Comparison of ENCODE assay signal across 27 cellular contexts in genomic region chr12:64445490-64445889, GRCh38. TPM values are rescaled to one million over a fixed set of nuclear protein-coding genes. Genes with fewer than 3 reads are reported as not detected.
DNase-seq lines count a peak whose midpoint lies in the region; ATAC-seq and TF ChIP-seq lines count a peak whose summit lies in the region.
"Had no signal": no experiment of that assay in that cellular context is flagged by ENCODE, and none has a peak within 500 bp of the region (broad histone marks: within the 10 kb centered on the region; RNA-seq: fewer than 3 reads in every experiment).

No MANE protein-coding gene starts in this region.

- H3K9me3 ChIP-seq in SK-N-MC (ENCODE audit: low read depth, low read length) = no peaks in the 10 kb centered on the region
- no peaks in the 10 kb centered on the region for H3K9me3 ChIP-seq in ovary

- 86 to 93% (median 90%) methylated on average over 2 of the region's 2 CpGs for WGBS in ovary, 3 donors

- H3K9ac ChIP-seq in SK-N-MC (ENCODE audit: insufficient read length) = no peak overlapping the region

- 0 out of 2 replicates have a peak overlapping the region, but pooled peaks have one; percentile 5 for H3K27ac ChIP-seq in SK-N-MC
- H3K27ac ChIP-seq in ovary = no peak overlapping the region

- no peaks in the 10 kb centered on the region for H3K27me3 ChIP-seq in ovary

- no peak overlapping the region for H3K4me3 ChIP-seq in SK-N-MC
- no peak overlapping the region for H3K4me3 ChIP-seq in ovary
- H3K4me3 ChIP-seq: GM23338 had no signal

- no peak for ATAC-seq in activated naive CD8-positive, alpha-beta T cell treated with anti-CD3 and anti-CD28 coated beads, Interleukin-2, amount 50 U/mL, for 24 hours
- peak; percentile 60 for ATAC-seq in stimulated activated effector memory CD8-positive, alpha-beta T cell treated with anti-CD3 and anti-CD28 coated beads, Interleukin-12 subunit alpha, Interleukin-12 subunit beta, amount 100 ng/mL, for 72 hours
- ATAC-seq: GM23338 had no signal

- peak overlapping the region; percentile 67 for H3K27ac Mint-ChIP-seq in activated T-cell treated with anti-CD3 and anti-CD28 coated beads, Interleukin-2, amount 50 U/mL, for 24 hours
- peak overlapping the region; percentile 76 for H3K27ac Mint-ChIP-seq in activated naive CD8-positive, alpha-beta T cell
- no peak overlapping the region for H3K27ac Mint-ChIP-seq in activated naive CD8-positive, alpha-beta T cell treated with anti-CD3 and anti-CD28 coated beads, Interleukin-2, amount 50 U/mL, for 24 hours
- no peak overlapping the region for H3K27ac Mint-ChIP-seq in stimulated activated effector memory CD8-positive, alpha-beta T cell treated with anti-CD3 and anti-CD28 coated beads, Interleukin-12 subunit alpha, Interleukin-12 subunit beta, amount 100 ng/mL, for 72 hours
- H3K27ac Mint-ChIP-seq: GM23338 had no signal

- H3K4me3 Mint-ChIP-seq in activated T-cell treated with anti-CD3 and anti-CD28 coated beads, Interleukin-2, amount 50 U/mL, for 24 hours = no peak overlapping the region
- H3K4me3 Mint-ChIP-seq in activated naive CD8-positive, alpha-beta T cell = no peak overlapping the region
- H3K4me3 Mint-ChIP-seq in activated naive CD8-positive, alpha-beta T cell treated with anti-CD3 and anti-CD28 coated beads, Interleukin-2, amount 50 U/mL, for 24 hours = no peak overlapping the region
- H3K4me3 Mint-ChIP-seq in stimulated activated effector memory CD8-positive, alpha-beta T cell treated with anti-CD3 and anti-CD28 coated beads, Interleukin-12 subunit alpha, Interleukin-12 subunit beta, amount 100 ng/mL, for 72 hours = no peak overlapping the region
- H3K4me3 Mint-ChIP-seq: CD8-positive, alpha-beta memory T cell; GM23338; H9 had no signal

- peaks cover 32% of the 10 kb centered on the region for H3K4me1 Mint-ChIP-seq in activated T-cell treated with anti-CD3 and anti-CD28 coated beads, Interleukin-2, amount 50 U/mL, for 24 hours (ENCODE audit: low read depth)
- H3K4me1 Mint-ChIP-seq in activated naive CD8-positive, alpha-beta T cell (ENCODE audit: low read depth) = peaks cover 24% of the 10 kb centered on the region
- H3K4me1 Mint-ChIP-seq in activated naive CD8-positive, alpha-beta T cell treated with anti-CD3 and anti-CD28 coated beads, Interleukin-2, amount 50 U/mL, for 24 hours = peaks cover 15% of the 10 kb centered on the region
- peaks cover 5% of the 10 kb centered on the region for H3K4me1 Mint-ChIP-seq in stimulated activated effector memory CD8-positive, alpha-beta T cell treated with anti-CD3 and anti-CD28 coated beads, Interleukin-12 subunit alpha, Interleukin-12 subunit beta, amount 100 ng/mL, for 72 hours

- H3K36me3 ChIP-seq in SK-N-MC (ENCODE audit: insufficient read depth, low read length) = peaks cover 89% of the 10 kb centered on the region
- no peaks in the 10 kb centered on the region for H3K36me3 ChIP-seq in ovary

- no peaks in the 10 kb centered on the region for H3K4me1 ChIP-seq in ovary (ENCODE audit: insufficient read depth)

- no peaks in the 10 kb centered on the region for H3K9me3 Mint-ChIP-seq in activated T-cell treated with anti-CD3 and anti-CD28 coated beads, Interleukin-2, amount 50 U/mL, for 24 hours
- H3K9me3 Mint-ChIP-seq in activated naive CD8-positive, alpha-beta T cell (ENCODE audit: low read depth) = no peaks in the 10 kb centered on the region
- no peaks in the 10 kb centered on the region for H3K9me3 Mint-ChIP-seq in activated naive CD8-positive, alpha-beta T cell treated with anti-CD3 and anti-CD28 coated beads, Interleukin-2, amount 50 U/mL, for 24 hours
- H3K9me3 Mint-ChIP-seq in stimulated activated effector memory CD8-positive, alpha-beta T cell treated with anti-CD3 and anti-CD28 coated beads, Interleukin-12 subunit alpha, Interleukin-12 subunit beta, amount 100 ng/mL, for 72 hours = no peaks in the 10 kb centered on the region
- H3K9me3 Mint-ChIP-seq: CD8-positive, alpha-beta memory T cell; GM23338; H9 had no signal

- intact Hi-C loops in ovary (cut with DNase I) = no loop called here

- DNase-seq in activated T-cell treated with anti-CD3 and anti-CD28 coated beads, Interleukin-2, amount 50 U/mL, for 24 hours = no peak
- DNase-seq in activated T-cell treated with anti-CD3 and anti-CD28 coated beads, Interleukin-2, amount 50 U/mL, for 1 hour = no peak
- no peak for DNase-seq in activated naive CD8-positive, alpha-beta T cell treated with anti-CD3 and anti-CD28 coated beads, Interleukin-2, amount 50 U/mL, for 24 hours
- DNase-seq in SK-N-MC (ENCODE audit: low read depth, low spot score) = no peak
- no peak for DNase-seq in stimulated activated effector memory CD8-positive, alpha-beta T cell treated with anti-CD3 and anti-CD28 coated beads, Interleukin-12 subunit alpha, Interleukin-12 subunit beta, amount 100 ng/mL, for 72 hours (ENCODE audit: low spot score in 2 of 2)
- no peak for DNase-seq in ovary
- DNase-seq: C1 segment of cervical spinal cord; CD8-positive, alpha-beta memory T cell; DMS 273 treated with DMSO at 0.1 percent for 48 hours; DMS79 treated with DMSO at 0.1 percent for 48 hours; GF-D8; H9; Karpas-422; NCI-H1092; NCI-H1417 treated with DMSO at 0.1 percent for 48 hours; NCI-H1694 treated with DMSO at 0.1 percent for 48 hours; NCI-H2081; NCI-H2171; NCI-H226; NCI-H510A; NCI-H69; Right ventricle myocardium superior; RPMI8226 had no signal

- no peaks in the 10 kb centered on the region for H3K27me3 Mint-ChIP-seq in activated T-cell treated with anti-CD3 and anti-CD28 coated beads, Interleukin-2, amount 50 U/mL, for 24 hours
- H3K27me3 Mint-ChIP-seq in activated naive CD8-positive, alpha-beta T cell = no peaks in the 10 kb centered on the region
- no peaks in the 10 kb centered on the region for H3K27me3 Mint-ChIP-seq in activated naive CD8-positive, alpha-beta T cell treated with anti-CD3 and anti-CD28 coated beads, Interleukin-2, amount 50 U/mL, for 24 hours
- H3K27me3 Mint-ChIP-seq: CD8-positive, alpha-beta memory T cell had no signal

- no peak for TF ChIP-seq POLR2A in ovary (IDR thresholded peaks at IDR 0.05)

- TF ChIP-seq CTCF in ovary (IDR thresholded peaks at IDR 0.05) = no peak

- no peak for TF ChIP-seq EP300 in ovary (IDR thresholded peaks at IDR 0.05)

- peaks cover 87% of the 10 kb centered on the region for H3K36me3 Mint-ChIP-seq in activated T-cell treated with anti-CD3 and anti-CD28 coated beads, Interleukin-2, amount 50 U/mL, for 24 hours (ENCODE audit: low read depth)
- peaks cover 7% of the 10 kb centered on the region for H3K36me3 Mint-ChIP-seq in activated naive CD8-positive, alpha-beta T cell
- H3K36me3 Mint-ChIP-seq in activated naive CD8-positive, alpha-beta T cell treated with anti-CD3 and anti-CD28 coated beads, Interleukin-2, amount 50 U/mL, for 24 hours (ENCODE audit: low read depth) = peaks cover 66% of the 10 kb centered on the region
- peaks cover 94% of the 10 kb centered on the region for H3K36me3 Mint-ChIP-seq in stimulated activated effector memory CD8-positive, alpha-beta T cell treated with anti-CD3 and anti-CD28 coated beads, Interleukin-12 subunit alpha, Interleukin-12 subunit beta, amount 100 ng/mL, for 72 hours

RNA-seq across cellular contexts. Expression of gene TBK1, which starts 6.4 kb away (rescaled TPM):
- 10 to 100 TPM; 15.7 to 25.4 (median 19.8) TPM for total RNA-seq in ovary
- polyA plus RNA-seq in ovary = 10 to 100 TPM; 11.9 to 15.8 TPM

RNA-seq across cellular contexts. Expression of gene XPOT, which starts 41.3 kb away (rescaled TPM):
- 100 to 1,000 TPM in 1 of 7 donors, 10 to 100 TPM in 6; 19.7 to 170 (median 37.9) TPM for total RNA-seq in ovary
- 10 to 100 TPM; 13.2 to 33.8 TPM for polyA plus RNA-seq in ovary

RNA-seq across cellular contexts. Expression of gene C12orf56, which starts 54.9 kb away (rescaled TPM):
- not detected for total RNA-seq in ovary
- not detected for polyA plus RNA-seq in ovary
- total RNA-seq: A673; CD8-positive, alpha-beta memory T cell; HT-29; Right ventricle myocardium superior had no signal
- polyA plus RNA-seq: CD8-positive, alpha-beta memory T cell had no signal

Comparison
In these comparisons a context has a peak if more than half of its experiments do, and no peak if none do; other contexts are left out.
1. H3K27ac Mint-ChIP-seq: peak in activated T-cell treated with anti-CD3 and anti-CD28 coated beads, Interleukin-2, amount 50 U/mL, for 24 hours (single experiment) and activated naive CD8-positive, alpha-beta T cell (single experiment); none in activated naive CD8-positive, alpha-beta T cell treated with anti-CD3 and anti-CD28 coated beads, Interleukin-2, amount 50 U/mL, for 24 hours (single experiment) and stimulated activated effector memory CD8-positive, alpha-beta T cell treated with anti-CD3 and anti-CD28 coated beads, Interleukin-12 subunit alpha, Interleukin-12 subunit beta, amount 100 ng/mL, for 72 hours (single experiment).